1 cellular context compared by ENCODE assay signal in the genomic region with DNA sequence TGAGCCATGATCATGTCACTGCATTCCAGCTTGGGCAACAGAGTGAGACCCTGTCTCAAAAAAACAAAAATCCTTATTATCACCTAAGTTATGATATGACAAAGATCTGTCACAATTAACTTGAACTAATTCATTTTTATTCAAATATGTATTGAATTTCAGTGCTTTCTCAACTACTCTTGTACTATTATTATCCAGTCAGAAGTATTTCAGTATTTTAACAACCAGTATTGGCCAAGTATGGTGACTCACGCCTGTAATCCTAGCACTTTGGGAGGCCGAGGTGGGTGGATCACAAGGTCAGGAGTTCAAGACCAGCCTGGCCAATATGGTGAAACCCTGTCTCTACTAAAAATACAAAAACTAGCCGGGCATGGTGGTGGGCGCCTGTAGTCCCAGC.
TF ChIP-seq lines count a peak whose summit lies in the region.
"Not testable (repeated sequence)": the region's sequence is repeated elsewhere in the genome, so short reads cannot be mapped to it uniquely, and the experiment has no call there.

No MANE protein-coding gene starts in this region.

TF ChIP-seq in HepG2, 621 proteins besides CTCF, POLR2A, EP300 and RAD21:
- TF ChIP-seq ZNF460 (CRISPR knock-in tag; IDR thresholded peaks at IDR 0.05; ENCODE audit: borderline replicate concordance) = peak; percentile 5; the same call in 1 of the 2 replicates
- TF ChIP-seq RXRA (CRISPR knock-in tag; IDR thresholded peaks at IDR 0.05) = peak; percentile 26; the same call in 1 of the 2 replicates
- not testable (repeated sequence) for TF ChIP-seq NR2F6 (IDR thresholded peaks at IDR 0.05)
- TF ChIP-seq NR2F6 (CRISPR knock-in tag; IDR thresholded peaks at IDR 0.05) = peak; percentile 54; the same call in 1 of the 2 replicates
- 0 out of 2 replicates have a peak, but pooled peaks have one; percentile 23 for TF ChIP-seq FOSL2 (CRISPR knock-in tag; IDR thresholded peaks at IDR 0.05)
- 0 out of 2 replicates have a peak, but pooled peaks have one; percentile 12 for TF ChIP-seq ZBTB7B (CRISPR knock-in tag; IDR thresholded peaks at IDR 0.05)
- TF ChIP-seq, protein P1, sequence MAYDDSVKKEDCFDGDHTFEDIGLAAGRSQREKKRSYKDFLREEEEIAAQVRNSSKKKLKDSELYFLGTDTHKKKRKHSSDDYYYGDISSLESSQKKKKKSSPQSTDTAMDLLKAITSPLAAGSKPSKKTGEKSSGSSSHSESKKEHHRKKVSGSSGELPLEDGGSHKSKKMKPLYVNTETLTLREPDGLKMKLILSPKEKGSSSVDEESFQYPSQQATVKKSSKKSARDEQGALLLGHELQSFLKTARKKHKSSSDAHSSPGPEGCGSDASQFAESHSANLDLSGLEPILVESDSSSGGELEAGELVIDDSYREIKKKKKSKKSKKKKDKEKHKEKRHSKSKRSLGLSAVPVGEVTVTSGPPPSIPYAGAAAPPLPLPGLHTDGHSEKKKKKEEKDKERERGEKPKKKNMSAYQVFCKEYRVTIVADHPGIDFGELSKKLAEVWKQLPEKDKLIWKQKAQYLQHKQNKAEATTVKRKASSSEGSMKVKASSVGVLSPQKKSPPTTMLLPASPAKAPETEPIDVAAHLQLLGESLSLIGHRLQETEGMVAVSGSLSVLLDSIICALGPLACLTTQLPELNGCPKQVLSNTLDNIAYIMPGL (CRISPR knock-in tag; IDR thresholded peaks at IDR 0.05; ENCODE audit: borderline replicate concordance in 1 of 2, low read depth in 1 of 2) = 0 out of 4 replicates have a peak, but pooled peaks of 1 of the 2 experiments have one; percentile 7
TF ChIP-seq in HepG2: peak in this region for 6; not testable (repeated sequence) for 615.
